1 cellular context compared by ENCODE assay signal in the genomic region with DNA sequence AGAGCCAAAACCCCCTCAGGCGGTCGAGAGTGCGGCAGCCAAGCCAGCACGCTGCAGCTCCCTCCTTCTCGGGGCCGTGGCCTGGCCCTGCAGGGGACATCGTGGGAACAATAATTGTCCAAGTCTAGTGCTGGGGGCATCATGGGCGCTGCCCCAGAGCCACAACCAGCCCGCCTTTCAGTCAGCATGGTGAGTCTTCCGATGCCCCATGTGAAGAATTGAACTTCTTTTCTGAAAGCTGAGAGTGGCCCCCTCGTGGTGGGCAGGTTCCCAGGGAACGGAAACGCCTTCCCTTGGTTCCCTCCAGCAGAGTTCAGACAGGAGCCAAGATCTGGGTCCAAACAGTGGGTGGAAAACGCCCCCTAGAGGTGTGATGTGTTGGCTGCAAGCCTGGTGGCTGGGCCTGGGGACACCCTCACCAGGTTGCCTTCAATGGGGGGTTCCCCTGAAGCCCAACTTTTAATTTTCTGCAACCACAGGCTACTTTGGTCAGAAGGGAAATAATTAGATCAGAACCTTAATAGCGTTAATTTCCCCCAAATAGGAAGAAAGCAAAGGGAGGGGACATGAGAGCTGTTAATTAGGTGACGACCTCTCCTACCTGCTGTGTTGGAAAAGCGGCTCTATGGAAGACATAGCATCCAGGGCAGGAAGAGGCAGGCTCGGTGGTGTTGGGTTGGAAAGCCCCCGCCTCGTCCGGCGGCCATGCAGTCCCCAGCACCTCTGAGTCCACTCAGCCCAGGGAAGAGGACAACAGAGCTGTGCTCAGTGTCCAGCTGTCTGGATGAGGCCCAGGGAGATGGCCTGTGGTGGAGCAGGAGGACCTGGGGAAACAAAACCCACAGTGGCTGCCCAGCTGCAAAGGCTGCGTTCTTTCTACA.
TF ChIP-seq lines count a peak whose summit lies in the region.

No MANE protein-coding gene starts in this region.

TF ChIP-seq in HEK293, 187 proteins besides CTCF, POLR2A, EP300 and RAD21 (continued from another document and continues in another):
- TF ChIP-seq SCRT1 (tag by site-specific recombination; IDR thresholded peaks at IDR 0.05; ENCODE audit: borderline replicate concordance) (no peak), KLF9 (tag by site-specific recombination; IDR thresholded peaks at IDR 0.05; ENCODE audit: low read depth) (peak; percentile 21; the same call in 1 of the 2 replicates), KLF1 (tag by site-specific recombination; IDR thresholded peaks at IDR 0.05) (peak; percentile 64), ZIC2 (tag by site-specific recombination; IDR thresholded peaks at IDR 0.05) (peak; percentile 67), ZNF747 (tag by site-specific recombination; IDR thresholded peaks at IDR 0.05) (no peak), GLIS1 (tag by site-specific recombination; IDR thresholded peaks at IDR 0.05) (peak; percentile 97), ZNF514 (tag by site-specific recombination; IDR thresholded peaks at IDR 0.05) (no peak), ZNF521 (tag by site-specific recombination; IDR thresholded peaks at IDR 0.05) (no peak), TRIM28 (IDR thresholded peaks at IDR 0.05; ENCODE audit: borderline replicate concordance, low read length) (no peak; the same call in 1 of the 2 replicates), ZBTB17 (tag by site-specific recombination; IDR thresholded peaks at IDR 0.05) (peak; percentile 64), ZNF629 (tag by site-specific recombination; IDR thresholded peaks at IDR 0.05) (peak; percentile 38; the same call in 1 of the 2 replicates), MZF1 (tag by site-specific recombination; IDR thresholded peaks at IDR 0.05; ENCODE audit: borderline replicate concordance) (no peak), ZEB2 (tag by site-specific recombination; IDR thresholded peaks at IDR 0.05) (0 out of 2 replicates have a peak, but pooled peaks have one; percentile 45), ZNF366 (tag by site-specific recombination; conservative IDR thresholded peaks at IDR 0.05) (peak; percentile 37; the same call in 1 of the 2 replicates), ZNF311 (tag by site-specific recombination; IDR thresholded peaks at IDR 0.05; ENCODE audit: borderline replicate concordance) (no peak), SP2 (tag by site-specific recombination; IDR thresholded peaks at IDR 0.05) (peak; percentile 53), FEZF1 (tag by site-specific recombination; IDR thresholded peaks at IDR 0.05) (no peak), ZBTB8A (tag by site-specific recombination; IDR thresholded peaks at IDR 0.05) (no peak; the same call in 1 of the 2 replicates), SCRT2 (tag by site-specific recombination; IDR thresholded peaks at IDR 0.05) (no peak), ZNF341 (tag by site-specific recombination; IDR thresholded peaks at IDR 0.05; ENCODE audit: low read depth) (no peak), KLF7 (tag by site-specific recombination; IDR thresholded peaks at IDR 0.05; ENCODE audit: borderline replicate concordance) (no peak), ZNF768 (tag by site-specific recombination; IDR thresholded peaks at IDR 0.05) (no peak), ZFP69B (tag by site-specific recombination; IDR thresholded peaks at IDR 0.05) (0 out of 2 replicates have a peak, but pooled peaks have one; percentile 18), ZNF23 (tag by site-specific recombination; IDR thresholded peaks at IDR 0.05; ENCODE audit: borderline replicate concordance) (no peak), ZNF76 (tag by site-specific recombination; IDR thresholded peaks at IDR 0.05; ENCODE audit: borderline replicate concordance, low read depth) (peak; percentile 65), ZNF184 (tag by site-specific recombination; IDR thresholded peaks at IDR 0.05) (no peak), MEIS1 (CRISPR knock-in tag; IDR thresholded peaks at IDR 0.05; ENCODE audit: borderline replicate concordance) (no peak), ZNF274 (IDR thresholded peaks at IDR 0.05; ENCODE audit: low read length) (no peak), ZNF274 (tag by site-specific recombination; IDR thresholded peaks at IDR 0.05; ENCODE audit: borderline replicate concordance) (no peak), ZNF830 (tag by site-specific recombination; IDR thresholded peaks at IDR 0.05; ENCODE audit: low read depth) (no peak), ZNF529 (tag by site-specific recombination; IDR thresholded peaks at IDR 0.05; ENCODE audit: insufficient replicate concordance) (no peak), ZNF24 (tag by site-specific recombination; IDR thresholded peaks at IDR 0.05) (no peak), ZNF561 (tag by site-specific recombination; IDR thresholded peaks at IDR 0.05; ENCODE audit: borderline replicate concordance) (peak; percentile 90)
- TF ChIP-seq, protein P1, sequence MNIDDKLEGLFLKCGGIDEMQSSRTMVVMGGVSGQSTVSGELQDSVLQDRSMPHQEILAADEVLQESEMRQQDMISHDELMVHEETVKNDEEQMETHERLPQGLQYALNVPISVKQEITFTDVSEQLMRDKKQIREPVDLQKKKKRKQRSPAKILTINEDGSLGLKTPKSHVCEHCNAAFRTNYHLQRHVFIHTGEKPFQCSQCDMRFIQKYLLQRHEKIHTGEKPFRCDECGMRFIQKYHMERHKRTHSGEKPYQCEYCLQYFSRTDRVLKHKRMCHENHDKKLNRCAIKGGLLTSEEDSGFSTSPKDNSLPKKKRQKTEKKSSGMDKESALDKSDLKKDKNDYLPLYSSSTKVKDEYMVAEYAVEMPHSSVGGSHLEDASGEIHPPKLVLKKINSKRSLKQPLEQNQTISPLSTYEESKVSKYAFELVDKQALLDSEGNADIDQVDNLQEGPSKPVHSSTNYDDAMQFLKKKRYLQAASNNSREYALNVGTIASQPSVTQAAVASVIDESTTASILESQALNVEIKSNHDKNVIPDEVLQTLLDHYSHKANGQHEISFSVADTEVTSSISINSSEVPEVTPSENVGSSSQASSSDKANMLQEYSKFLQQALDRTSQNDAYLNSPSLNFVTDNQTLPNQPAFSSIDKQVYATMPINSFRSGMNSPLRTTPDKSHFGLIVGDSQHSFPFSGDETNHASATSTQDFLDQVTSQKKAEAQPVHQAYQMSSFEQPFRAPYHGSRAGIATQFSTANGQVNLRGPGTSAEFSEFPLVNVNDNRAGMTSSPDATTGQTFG (tag by site-specific recombination; IDR thresholded peaks at IDR 0.05; ENCODE audit: borderline replicate concordance), result no peak
- TF ChIP-seq, protein P2, sequence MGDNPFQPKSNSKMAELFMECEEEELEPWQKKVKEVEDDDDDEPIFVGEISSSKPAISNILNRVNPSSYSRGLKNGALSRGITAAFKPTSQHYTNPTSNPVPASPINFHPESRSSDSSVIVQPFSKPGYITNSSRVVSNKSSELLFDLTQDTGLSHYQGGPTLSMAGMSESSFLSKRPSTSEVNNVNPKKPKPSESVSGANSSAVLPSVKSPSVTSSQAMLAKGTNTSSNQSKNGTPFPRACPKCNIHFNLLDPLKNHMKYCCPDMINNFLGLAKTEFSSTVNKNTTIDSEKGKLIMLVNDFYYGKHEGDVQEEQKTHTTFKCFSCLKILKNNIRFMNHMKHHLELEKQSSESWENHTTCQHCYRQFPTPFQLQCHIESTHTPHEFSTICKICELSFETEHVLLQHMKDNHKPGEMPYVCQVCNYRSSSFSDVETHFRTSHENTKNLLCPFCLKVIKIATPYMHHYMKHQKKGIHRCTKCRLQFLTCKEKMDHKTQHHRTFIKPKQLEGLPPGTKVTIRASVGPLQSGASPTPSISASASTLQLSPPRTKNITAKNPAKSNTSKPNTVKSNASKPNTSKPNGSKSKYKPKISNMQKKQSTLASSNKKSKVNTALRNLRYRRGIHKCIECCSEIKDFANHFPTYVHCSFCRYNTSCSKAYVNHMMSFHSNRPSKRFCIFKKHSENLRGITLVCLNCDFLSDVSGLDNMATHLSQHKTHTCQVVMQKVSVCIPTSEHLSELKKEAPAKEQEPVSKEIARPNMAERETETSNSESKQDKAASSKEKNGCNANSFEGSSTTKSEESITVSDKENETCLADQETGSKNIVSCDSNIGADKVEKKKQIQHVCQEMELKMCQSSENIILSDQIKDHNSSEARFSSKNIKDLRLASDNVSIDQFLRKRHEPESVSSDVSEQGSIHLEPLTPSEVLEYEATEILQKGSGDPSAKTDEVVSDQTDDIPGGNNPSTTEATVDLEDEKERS (tag by site-specific recombination; IDR thresholded peaks at IDR 0.05), result no peak
- TF ChIP-seq, protein P3, sequence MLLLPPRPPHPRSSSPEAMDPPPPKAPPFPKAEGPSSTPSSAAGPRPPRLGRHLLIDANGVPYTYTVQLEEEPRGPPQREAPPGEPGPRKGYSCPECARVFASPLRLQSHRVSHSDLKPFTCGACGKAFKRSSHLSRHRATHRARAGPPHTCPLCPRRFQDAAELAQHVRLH (tag by site-specific recombination; IDR thresholded peaks at IDR 0.05), result no peak
- TF ChIP-seq, protein P4, sequence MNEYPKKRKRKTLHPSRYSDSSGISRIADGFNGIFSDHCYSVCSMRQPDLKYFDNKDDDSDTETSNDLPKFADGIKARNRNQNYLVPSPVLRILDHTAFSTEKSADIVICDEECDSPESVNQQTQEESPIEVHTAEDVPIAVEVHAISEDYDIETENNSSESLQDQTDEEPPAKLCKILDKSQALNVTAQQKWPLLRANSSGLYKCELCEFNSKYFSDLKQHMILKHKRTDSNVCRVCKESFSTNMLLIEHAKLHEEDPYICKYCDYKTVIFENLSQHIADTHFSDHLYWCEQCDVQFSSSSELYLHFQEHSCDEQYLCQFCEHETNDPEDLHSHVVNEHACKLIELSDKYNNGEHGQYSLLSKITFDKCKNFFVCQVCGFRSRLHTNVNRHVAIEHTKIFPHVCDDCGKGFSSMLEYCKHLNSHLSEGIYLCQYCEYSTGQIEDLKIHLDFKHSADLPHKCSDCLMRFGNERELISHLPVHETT (tag by site-specific recombination; IDR thresholded peaks at IDR 0.05), result no peak
- TF ChIP-seq, protein P5, sequence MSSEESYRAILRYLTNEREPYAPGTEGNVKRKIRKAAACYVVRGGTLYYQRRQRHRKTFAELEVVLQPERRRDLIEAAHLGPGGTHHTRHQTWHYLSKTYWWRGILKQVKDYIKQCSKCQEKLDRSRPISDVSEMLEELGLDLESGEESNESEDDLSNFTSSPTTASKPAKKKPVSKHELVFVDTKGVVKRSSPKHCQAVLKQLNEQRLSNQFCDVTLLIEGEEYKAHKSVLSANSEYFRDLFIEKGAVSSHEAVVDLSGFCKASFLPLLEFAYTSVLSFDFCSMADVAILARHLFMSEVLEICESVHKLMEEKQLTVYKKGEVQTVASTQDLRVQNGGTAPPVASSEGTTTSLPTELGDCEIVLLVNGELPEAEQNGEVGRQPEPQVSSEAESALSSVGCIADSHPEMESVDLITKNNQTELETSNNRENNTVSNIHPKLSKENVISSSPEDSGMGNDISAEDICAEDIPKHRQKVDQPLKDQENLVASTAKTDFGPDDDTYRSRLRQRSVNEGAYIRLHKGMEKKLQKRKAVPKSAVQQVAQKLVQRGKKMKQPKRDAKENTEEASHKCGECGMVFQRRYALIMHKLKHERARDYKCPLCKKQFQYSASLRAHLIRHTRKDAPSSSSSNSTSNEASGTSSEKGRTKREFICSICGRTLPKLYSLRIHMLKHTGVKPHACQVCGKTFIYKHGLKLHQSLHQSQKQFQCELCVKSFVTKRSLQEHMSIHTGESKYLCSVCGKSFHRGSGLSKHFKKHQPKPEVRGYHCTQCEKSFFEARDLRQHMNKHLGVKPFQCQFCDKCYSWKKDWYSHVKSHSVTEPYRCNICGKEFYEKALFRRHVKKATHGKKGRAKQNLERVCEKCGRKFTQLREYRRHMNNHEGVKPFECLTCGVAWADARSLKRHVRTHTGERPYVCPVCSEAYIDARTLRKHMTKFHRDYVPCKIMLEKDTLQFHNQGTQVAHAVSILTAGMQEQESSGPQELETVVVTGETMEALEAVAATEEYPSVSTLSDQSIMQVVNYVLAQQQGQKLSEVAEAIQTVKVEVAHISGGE (tag by site-specific recombination; conservative IDR thresholded peaks at IDR 0.05; ENCODE audit: low read depth), result no peak; the same call in 1 of the 2 replicates
- TF ChIP-seq, protein P6, sequence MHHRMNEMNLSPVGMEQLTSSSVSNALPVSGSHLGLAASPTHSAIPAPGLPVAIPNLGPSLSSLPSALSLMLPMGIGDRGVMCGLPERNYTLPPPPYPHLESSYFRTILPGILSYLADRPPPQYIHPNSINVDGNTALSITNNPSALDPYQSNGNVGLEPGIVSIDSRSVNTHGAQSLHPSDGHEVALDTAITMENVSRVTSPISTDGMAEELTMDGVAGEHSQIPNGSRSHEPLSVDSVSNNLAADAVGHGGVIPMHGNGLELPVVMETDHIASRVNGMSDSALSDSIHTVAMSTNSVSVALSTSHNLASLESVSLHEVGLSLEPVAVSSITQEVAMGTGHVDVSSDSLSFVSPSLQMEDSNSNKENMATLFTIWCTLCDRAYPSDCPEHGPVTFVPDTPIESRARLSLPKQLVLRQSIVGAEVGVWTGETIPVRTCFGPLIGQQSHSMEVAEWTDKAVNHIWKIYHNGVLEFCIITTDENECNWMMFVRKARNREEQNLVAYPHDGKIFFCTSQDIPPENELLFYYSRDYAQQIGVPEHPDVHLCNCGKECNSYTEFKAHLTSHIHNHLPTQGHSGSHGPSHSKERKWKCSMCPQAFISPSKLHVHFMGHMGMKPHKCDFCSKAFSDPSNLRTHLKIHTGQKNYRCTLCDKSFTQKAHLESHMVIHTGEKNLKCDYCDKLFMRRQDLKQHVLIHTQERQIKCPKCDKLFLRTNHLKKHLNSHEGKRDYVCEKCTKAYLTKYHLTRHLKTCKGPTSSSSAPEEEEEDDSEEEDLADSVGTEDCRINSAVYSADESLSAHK (tag by site-specific recombination; IDR thresholded peaks at IDR 0.05), result no peak
- TF ChIP-seq, protein P7, sequence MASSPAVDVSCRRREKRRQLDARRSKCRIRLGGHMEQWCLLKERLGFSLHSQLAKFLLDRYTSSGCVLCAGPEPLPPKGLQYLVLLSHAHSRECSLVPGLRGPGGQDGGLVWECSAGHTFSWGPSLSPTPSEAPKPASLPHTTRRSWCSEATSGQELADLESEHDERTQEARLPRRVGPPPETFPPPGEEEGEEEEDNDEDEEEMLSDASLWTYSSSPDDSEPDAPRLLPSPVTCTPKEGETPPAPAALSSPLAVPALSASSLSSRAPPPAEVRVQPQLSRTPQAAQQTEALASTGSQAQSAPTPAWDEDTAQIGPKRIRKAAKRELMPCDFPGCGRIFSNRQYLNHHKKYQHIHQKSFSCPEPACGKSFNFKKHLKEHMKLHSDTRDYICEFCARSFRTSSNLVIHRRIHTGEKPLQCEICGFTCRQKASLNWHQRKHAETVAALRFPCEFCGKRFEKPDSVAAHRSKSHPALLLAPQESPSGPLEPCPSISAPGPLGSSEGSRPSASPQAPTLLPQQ (tag by site-specific recombination; IDR thresholded peaks at IDR 0.05), result peak; percentile 52; the same call in 1 of the 2 replicates
- TF ChIP-seq, protein P8, sequence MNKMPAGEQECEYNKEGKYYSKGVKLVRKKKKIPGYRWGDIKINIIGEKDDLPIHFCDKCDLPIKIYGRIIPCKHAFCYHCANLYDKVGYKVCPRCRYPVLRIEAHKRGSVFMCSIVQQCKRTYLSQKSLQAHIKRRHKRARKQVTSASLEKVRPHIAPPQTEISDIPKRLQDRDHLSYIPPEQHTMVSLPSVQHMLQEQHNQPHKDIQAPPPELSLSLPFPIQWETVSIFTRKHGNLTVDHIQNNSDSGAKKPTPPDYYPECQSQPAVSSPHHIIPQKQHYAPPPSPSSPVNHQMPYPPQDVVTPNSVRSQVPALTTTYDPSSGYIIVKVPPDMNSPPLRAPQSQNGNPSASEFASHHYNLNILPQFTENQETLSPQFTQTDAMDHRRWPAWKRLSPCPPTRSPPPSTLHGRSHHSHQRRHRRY (tag by site-specific recombination; IDR thresholded peaks at IDR 0.05), result no peak
